ENCODE assay signal across 8 cellular contexts in the genomic region with DNA sequence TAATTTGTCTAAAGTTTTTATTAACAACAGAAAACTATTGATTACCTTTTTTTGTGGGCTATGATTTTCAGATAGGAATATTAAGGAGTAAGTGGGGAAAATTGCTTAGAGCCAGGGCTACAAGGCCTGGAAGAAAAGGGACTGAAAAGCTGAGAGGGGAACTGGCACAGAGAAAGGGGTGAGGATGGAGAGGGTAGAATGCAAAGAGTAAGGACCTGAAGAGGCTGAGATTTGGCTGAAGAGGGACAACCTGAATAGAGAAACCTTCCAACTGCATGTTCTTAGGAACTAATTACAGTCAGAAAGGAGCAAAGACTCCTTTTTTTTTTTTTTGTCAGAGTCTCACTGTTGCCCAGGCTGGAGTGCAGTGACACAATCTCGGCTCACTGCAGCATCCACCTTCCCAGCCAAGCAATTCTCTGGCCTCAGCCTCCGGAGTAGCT. TPM values are rescaled to one million over a fixed set of nuclear protein-coding genes. Genes with fewer than 3 reads are reported as not detected.
DNase-seq lines count a peak whose midpoint lies in the region; ATAC-seq, FAIRE-seq and TF ChIP-seq lines count a peak whose summit lies in the region.

No MANE protein-coding gene starts in this region.

- FAIRE-seq in RCC 7860 (lab: Jason Lieb, UNC), result no peak

- H3K36me3 Mint-ChIP-seq in CD4-positive, alpha-beta memory T cell, result peaks cover 14 to 20% of the 10 kb centered on the region in 2 donors
- H3K36me3 Mint-ChIP-seq in dendritic cell treated with granulocyte-macrophage colony-stimulating factor and Interleukin-4, amounts not matched to agents 40 ng/mL and 50 ng/mL, for 4 days (ENCODE audit: low read depth), result peaks cover 33% of the 10 kb centered on the region
- H3K36me3 Mint-ChIP-seq in neural progenitor cell, result peaks cover 6% of the 10 kb centered on the region
- peaks cover 21% of the 10 kb centered on the region for H3K36me3 Mint-ChIP-seq in endothelial cell (ENCODE audit: low read depth, unreplicated experiment)

- no peaks in the 10 kb centered on the region for H3K27me3 Mint-ChIP-seq in CD4-positive, alpha-beta memory T cell
- H3K27me3 Mint-ChIP-seq in dendritic cell treated with granulocyte-macrophage colony-stimulating factor and Interleukin-4, amounts not matched to agents 40 ng/mL and 50 ng/mL, for 4 days, result no peaks in the 10 kb centered on the region
- H3K27me3 Mint-ChIP-seq in neural progenitor cell (ENCODE audit: insufficient read depth, low read depth) (no peaks in the 10 kb centered on the region), endothelial cell (ENCODE audit: unreplicated experiment) (peaks cover 9% of the 10 kb centered on the region)

- no peak for DNase-seq in CD4-positive, alpha-beta memory T cell
- DNase-seq in NB4 (ENCODE audit: low read depth) (no peak), neural progenitor cell (ENCODE audit: low spot score) (no peak), endothelial cell (ENCODE audit: low spot score) (no peak), RCC 7860 (ENCODE audit: low spot score) (no peak), NCI-H524 treated with DMSO at 0.1 percent for 48 hours (lab: John Stamatoyannopoulos, UW) (no peak)

- no peaks in the 10 kb centered on the region for H3K36me3 ChIP-seq in CD4-positive, alpha-beta memory T cell (ENCODE audit: insufficient read depth, low read length)
- H3K36me3 ChIP-seq in neural progenitor cell, result no peaks in the 10 kb centered on the region

- H3F3A ChIP-seq in neural progenitor cell (ENCODE audit: low read depth), result peaks cover 18% of the 10 kb centered on the region

- peak overlapping the region; percentile 89 for H2AFZ ChIP-seq in neural progenitor cell (replicated peaks)

- H3K27ac ChIP-seq in CD4-positive, alpha-beta memory T cell (ENCODE audit: low read depth, low read length), result peak overlapping the region; percentile 81
- peak overlapping the region; percentile 36 for H3K27ac ChIP-seq in neural progenitor cell

- no peak overlapping the region for H3K9ac ChIP-seq in neural progenitor cell

- peaks cover 52% of the 10 kb centered on the region for H3K4me1 ChIP-seq in CD4-positive, alpha-beta memory T cell (ENCODE audit: insufficient read depth, low read length)
- peaks cover 17% of the 10 kb centered on the region for H3K4me1 ChIP-seq in neural progenitor cell

- ATAC-seq in GM21786 (IDR thresholded peaks at IDR 0.05; ENCODE audit: unreplicated experiment), result no peak

- CTCF ChIA-PET in CD4-positive, alpha-beta memory T cell (lab: Charles Lee; ENCODE audit: partially characterized antibody), result interaction anchor here (0.6 to 2.1 kb wide), 13 partner anchors 10 to 299 kb away, joined by 3 to 15 read pairs (median 4); partner anchors contain the start of gene HMGN4

- H3K9me3 ChIP-seq in CD4-positive, alpha-beta memory T cell (ENCODE audit: control insufficient read depth in 1 of 2, low read length in 2 of 2), result no peaks in the 10 kb centered on the region
- no peaks in the 10 kb centered on the region for H3K9me3 ChIP-seq in neural progenitor cell (ENCODE audit: low read depth)

- H3K27ac Mint-ChIP-seq in CD4-positive, alpha-beta memory T cell, result peak overlapping the region; percentile 99 to 100 (median 99)
- H3K27ac Mint-ChIP-seq in dendritic cell treated with granulocyte-macrophage colony-stimulating factor and Interleukin-4, amounts not matched to agents 40 ng/mL and 50 ng/mL, for 4 days, result peak overlapping the region; percentile 99
- H3K27ac Mint-ChIP-seq in neural progenitor cell, result peak overlapping the region; percentile 100
- no peak overlapping the region for H3K27ac Mint-ChIP-seq in endothelial cell (ENCODE audit: unreplicated experiment)

- H3K4me1 Mint-ChIP-seq in CD4-positive, alpha-beta memory T cell, result peaks cover 37 to 72% (median 53%) of the 10 kb centered on the region in 4 donors
- peaks cover 74% of the 10 kb centered on the region for H3K4me1 Mint-ChIP-seq in dendritic cell treated with granulocyte-macrophage colony-stimulating factor and Interleukin-4, amounts not matched to agents 40 ng/mL and 50 ng/mL, for 4 days (ENCODE audit: low read depth)
- H3K4me1 Mint-ChIP-seq in neural progenitor cell (peaks cover 34% of the 10 kb centered on the region), endothelial cell (ENCODE audit: unreplicated experiment) (peaks cover 13% of the 10 kb centered on the region)

- peak overlapping the region; percentile 70 for H3K4me2 ChIP-seq in neural progenitor cell

- peak overlapping the region; percentile 52 to 73 for H3K4me3 ChIP-seq in CD4-positive, alpha-beta memory T cell (ENCODE audit: low read length in 2 of 2)
- peak overlapping the region; percentile 66 for H3K4me3 ChIP-seq in NB4 (ENCODE audit: low read depth, low read length)
- H3K4me3 ChIP-seq in neural progenitor cell, result peak overlapping the region; percentile 41

- TF ChIP-seq CTCF in NB4 (IDR thresholded peaks at IDR 0.05; ENCODE audit: low read depth, low read length), result no peak
- no peak for TF ChIP-seq CTCF in neural progenitor cell (IDR thresholded peaks at IDR 0.05)
- TF ChIP-seq CTCF in endothelial cell (IDR thresholded peaks at IDR 0.05; ENCODE audit: unreplicated experiment), result no peak

- intact Hi-C loops in CD4-positive, alpha-beta memory T cell (cut with micrococcal nuclease), result loop anchor here (1.0 to 5.0 kb wide), 9 partner anchors 16 to 132 kb away; partner anchors contain the start of gene BTN3A3
- intact Hi-C loops in dendritic cell treated with granulocyte-macrophage colony-stimulating factor and Interleukin-4, amounts not matched to agents 40 ng/mL and 50 ng/mL, for 4 days (cut with micrococcal nuclease), result no loop called here

- H3K79me2 ChIP-seq in neural progenitor cell (ENCODE audit: low read depth), result no peaks in the 10 kb centered on the region

- no peaks in the 10 kb centered on the region for H3K27me3 ChIP-seq in CD4-positive, alpha-beta memory T cell (ENCODE audit: insufficient read depth, low read length)
- H3K27me3 ChIP-seq in neural progenitor cell, result no peaks in the 10 kb centered on the region

- peaks cover 0 to 10% (median 3%) of the 10 kb centered on the region in 8 donors for H3K9me3 Mint-ChIP-seq in CD4-positive, alpha-beta memory T cell
- H3K9me3 Mint-ChIP-seq in dendritic cell treated with granulocyte-macrophage colony-stimulating factor and Interleukin-4, amounts not matched to agents 40 ng/mL and 50 ng/mL, for 4 days, result peaks cover 11% of the 10 kb centered on the region
- H3K9me3 Mint-ChIP-seq in neural progenitor cell, result no peaks in the 10 kb centered on the region
- H3K9me3 Mint-ChIP-seq in endothelial cell (ENCODE audit: unreplicated experiment), result no peaks in the 10 kb centered on the region

- no peaks in the 10 kb centered on the region for H4K20me1 ChIP-seq in neural progenitor cell (ENCODE audit: low read depth)

- H3K4me3 Mint-ChIP-seq in CD4-positive, alpha-beta memory T cell, result peak overlapping the region; percentile 84 to 99 (median 94)
- peak overlapping the region; percentile 86 for H3K4me3 Mint-ChIP-seq in dendritic cell treated with granulocyte-macrophage colony-stimulating factor and Interleukin-4, amounts not matched to agents 40 ng/mL and 50 ng/mL, for 4 days
- peak overlapping the region; percentile 82 for H3K4me3 Mint-ChIP-seq in neural progenitor cell
- no peak overlapping the region for H3K4me3 Mint-ChIP-seq in endothelial cell (ENCODE audit: unreplicated experiment)

- TF ChIP-seq POLR2A in NB4 (IDR thresholded peaks at IDR 0.05; ENCODE audit: extremely low read depth, insufficient read length), result no peak

- POLR2A ChIA-PET in CD4-positive, alpha-beta memory T cell (lab: Charles Lee; ENCODE audit: partially characterized antibody), result interaction anchor here (0.6 to 6.1 kb wide), 57 partner anchors 8 to 1363 kb away, joined by 3 to 108 read pairs (median 5); partner anchors contain the start of genes BTN1A1, BTN2A1, BTN2A2 and BTN3A2

RNA-seq across cellular contexts. Expression of gene BTN2A1, which starts 16.7 kb away (rescaled TPM):
- total RNA-seq in CD4-positive, alpha-beta memory T cell, result 10 to 100 TPM; 57.0 to 62.8 TPM
- polyA plus RNA-seq in CD4-positive, alpha-beta memory T cell, result 10 to 100 TPM; 10.9 to 15.9 TPM
- total RNA-seq in neural progenitor cell (ENCODE audit: low replicate concordance) (11.6 and 14.2 TPM in 2 replicates), endothelial cell (ENCODE audit: unreplicated experiment) (28.7 TPM)

RNA-seq across cellular contexts. Expression of gene BTN1A1, which starts 25.6 kb away (rescaled TPM):
- not detected for total RNA-seq in CD4-positive, alpha-beta memory T cell
- polyA plus RNA-seq in CD4-positive, alpha-beta memory T cell, result under 1 TPM in 1 of 2 donors, not detected in 1; 0.08 TPM
- total RNA-seq in neural progenitor cell (ENCODE audit: low replicate concordance), result not detected in 2 replicates
- total RNA-seq in endothelial cell (ENCODE audit: unreplicated experiment), result 1.4 TPM

RNA-seq across cellular contexts. Expression of gene BTN3A3, which starts 34.2 kb away (rescaled TPM):
- total RNA-seq in CD4-positive, alpha-beta memory T cell, result 100 to 1,000 TPM; 211 to 215 TPM
- 10 to 100 TPM; 72.7 to 72.9 TPM for polyA plus RNA-seq in CD4-positive, alpha-beta memory T cell
- total RNA-seq in neural progenitor cell (ENCODE audit: low replicate concordance) (0.13 and 2.9 TPM in 2 replicates), endothelial cell (ENCODE audit: unreplicated experiment) (3.1 TPM)

Comparison
In these comparisons a context has a peak if more than half of its experiments do, and no peak if none do; other contexts are left out.
1. RNA of gene BTN3A3, which starts 34.2 kb away (total RNA-seq): 211 to 215 TPM in CD4-positive, alpha-beta memory T cell; 3.1 TPM in endothelial cell (single experiment) and 0.13 to 2.9 TPM in neural progenitor cell; every median in the first group is over 10 times any median in the second.
2. Peak in every context shown above with its lines, with median percentiles within 50 percentile points of each other: H3K4me3 ChIP-seq.